ENCODE assay signal across 21 cellular contexts in genomic region chr1:110668523-110668922, GRCh38. TPM values are rescaled to one million over a fixed set of nuclear protein-coding genes. Genes with fewer than 3 reads are reported as not detected.
DNase-seq lines count a peak whose midpoint lies in the region; ATAC-seq, FAIRE-seq and TF ChIP-seq lines count a peak whose summit lies in the region.
"Had no signal": no experiment of that assay in that cellular context is flagged by ENCODE, and none has a peak within 500 bp of the region (broad histone marks: within the 10 kb centered on the region; RNA-seq: fewer than 3 reads in every experiment).

No MANE protein-coding gene starts in this region.

- no peak overlapping the region for H3K27ac ChIP-seq in MM.1S (ENCODE audit: low read length)
- H3K27ac ChIP-seq: A549, neutrophil, WERI-Rb-1 had no signal

- peaks cover 54% of the 10 kb centered on the region for H3K36me3 Mint-ChIP-seq in activated CD4-positive, alpha-beta T cell treated with anti-CD3 and anti-CD28 coated beads, Interleukin-2, amount 10 ng/mL, durations not matched to agents 7 days and 5 days (ENCODE audit: low read depth)
- H3K36me3 Mint-ChIP-seq in activated naive CD8-positive, alpha-beta T cell treated with anti-CD3 and anti-CD28 coated beads for 36 hours: peaks cover 12% of the 10 kb centered on the region
- peaks cover 35% of the 10 kb centered on the region for H3K36me3 Mint-ChIP-seq in natural killer cell treated with Interleukin-12 subunit alpha and Interleukin-12 subunit beta and Interleukin-15 and Interleukin-18, amount 100 ng/mL, for 72 hours
- peaks cover 4% of the 10 kb centered on the region for H3K36me3 Mint-ChIP-seq in HFFc6 (ENCODE audit: low read depth)
- H3K36me3 Mint-ChIP-seq: mesothelial cell of epicardium; stimulated activated naive B cell treated with anti-CD40 and anti-IgM and Interleukin-4, amounts not matched to agents 10 μg/mL and 1 μg/mL and 100 μg/mL, for 72 hours had no signal

- POLR2A ChIA-PET in activated CD4-positive, alpha-beta T cell treated with anti-CD3 and anti-CD28 coated beads, Interleukin-2, amount 10 ng/mL, durations not matched to agents 7 days and 5 days (lab: Charles Lee): interaction anchor here (0.8 kb wide), 1 partner anchor 49 kb away, joined by 3 read pairs; no protein-coding TSS in a partner anchor

- H3K27me3 Mint-ChIP-seq in activated CD4-positive, alpha-beta T cell treated with anti-CD3 and anti-CD28 coated beads, Interleukin-2, amount 10 ng/mL, durations not matched to agents 7 days and 5 days: no peaks in the 10 kb centered on the region
- H3K27me3 Mint-ChIP-seq in activated naive CD8-positive, alpha-beta T cell treated with anti-CD3 and anti-CD28 coated beads for 36 hours: no peaks in the 10 kb centered on the region
- no peaks in the 10 kb centered on the region for H3K27me3 Mint-ChIP-seq in natural killer cell treated with Interleukin-12 subunit alpha and Interleukin-12 subunit beta and Interleukin-15 and Interleukin-18, amount 100 ng/mL, for 72 hours
- H3K27me3 Mint-ChIP-seq in HFFc6 (ENCODE audit: insufficient read depth): peaks cover 6% of the 10 kb centered on the region
- H3K27me3 Mint-ChIP-seq: stimulated activated naive B cell treated with anti-CD40 and anti-IgM and Interleukin-4, amounts not matched to agents 10 μg/mL and 1 μg/mL and 100 μg/mL, for 72 hours had no signal

- peaks cover 29% of the 10 kb centered on the region for H3F3A ChIP-seq in MM.1S (ENCODE audit: insufficient read depth, low read length)

- peaks cover 95% of the 10 kb centered on the region for H3K79me2 ChIP-seq in MM.1S (ENCODE audit: low read length)

- H3K27me3 ChIP-seq in MM.1S (replicated peaks; ENCODE audit: insufficient read depth, low read length): no peaks in the 10 kb centered on the region

- CTCF ChIA-PET in activated CD4-positive, alpha-beta T cell treated with anti-CD3 and anti-CD28 coated beads, Interleukin-2, amount 10 ng/mL, durations not matched to agents 7 days and 5 days (lab: Charles Lee): interaction anchor here (0.6 to 1.8 kb wide), 4 partner anchors 8 to 389 kb away, joined by 3 to 7 read pairs (median 4); no protein-coding TSS in a partner anchor

- ATAC-seq in natural killer cell treated with Interleukin-12 subunit alpha and Interleukin-12 subunit beta and Interleukin-15 and Interleukin-18, amount 100 ng/mL, for 72 hours: peak; percentile 45 to 71
- no peak for ATAC-seq in GM18511 (IDR thresholded peaks at IDR 0.05; ENCODE audit: unreplicated experiment)
- ATAC-seq: A549; stimulated activated naive B cell treated with anti-CD40 and anti-IgM and Interleukin-4, amounts not matched to agents 10 μg/mL and 1 μg/mL and 100 μg/mL, for 72 hours had no signal

- no peaks in the 10 kb centered on the region for H4K20me1 ChIP-seq in MM.1S (ENCODE audit: insufficient read depth, low read length)

- H3K9me2 ChIP-seq in MM.1S (replicated peaks; ENCODE audit: insufficient read depth, low read length): no peaks in the 10 kb centered on the region

- TF ChIP-seq CTCF in MM.1S (IDR thresholded peaks at IDR 0.05; ENCODE audit: low read length) (no peak), HFFc6 (IDR thresholded peaks at IDR 0.05) (no peak)

- no peaks in the 10 kb centered on the region for H3K9me3 ChIP-seq in MM.1S (replicated peaks; ENCODE audit: insufficient read depth, low read length)
- H3K9me3 ChIP-seq: A549, neutrophil had no signal

- H3K9me3 Mint-ChIP-seq in activated CD4-positive, alpha-beta T cell treated with anti-CD3 and anti-CD28 coated beads, Interleukin-2, amount 10 ng/mL, durations not matched to agents 7 days and 5 days: no peaks in the 10 kb centered on the region
- H3K9me3 Mint-ChIP-seq in activated naive CD8-positive, alpha-beta T cell treated with anti-CD3 and anti-CD28 coated beads for 36 hours: no peaks in the 10 kb centered on the region
- no peaks in the 10 kb centered on the region for H3K9me3 Mint-ChIP-seq in natural killer cell treated with Interleukin-12 subunit alpha and Interleukin-12 subunit beta and Interleukin-15 and Interleukin-18, amount 100 ng/mL, for 72 hours
- peaks cover 11% of the 10 kb centered on the region for H3K9me3 Mint-ChIP-seq in HFFc6
- H3K9me3 Mint-ChIP-seq: stimulated activated naive B cell treated with anti-CD40 and anti-IgM and Interleukin-4, amounts not matched to agents 10 μg/mL and 1 μg/mL and 100 μg/mL, for 72 hours had no signal

- no peak for DNase-seq in activated CD4-positive, alpha-beta T cell treated with anti-CD3 and anti-CD28 coated beads, Interleukin-2, amount 10 ng/mL, durations not matched to agents 7 days and 5 days
- no peak for DNase-seq in activated CD4-positive, alpha-beta T cell treated with anti-CD3 and anti-CD28 coated beads for 1 hour
- DNase-seq in MM.1S (no peak), RCC 7860 (ENCODE audit: low spot score) (no peak), HFFc6 (no peak)
- DNase-seq in activated naive CD8-positive, alpha-beta T cell treated with anti-CD3 and anti-CD28 coated beads for 36 hours: no peak
- no peak for DNase-seq in natural killer cell treated with Interleukin-12 subunit alpha and Interleukin-12 subunit beta and Interleukin-15 and Interleukin-18, amount 100 ng/mL, for 72 hours (ENCODE audit: low spot score)
- DNase-seq: activated CD8-positive, alpha-beta memory T cell treated with anti-CD3 and anti-CD28 coated beads, Interleukin-2, amount 50 U/mL, for 4 hours; amygdala; hypothalamus; kidney glomerular epithelial cell; NCI-H2081; NCI-H510A treated with DMSO at 0.1 percent for 48 hours; retina; Right ventricle myocardium superior; stimulated activated naive B cell treated with anti-CD40 and anti-IgM and Interleukin-4, amounts not matched to agents 10 μg/mL and 1 μg/mL and 100 μg/mL, for 72 hours; WERI-Rb-1 had no signal

- H3K36me3 ChIP-seq in MM.1S (replicated peaks; ENCODE audit: insufficient read depth, low read length): peaks cover 4% of the 10 kb centered on the region; the same call in 1 of the 2 replicates
- H3K36me3 ChIP-seq: neutrophil, WERI-Rb-1 had no signal

- no peak overlapping the region for H3K9ac ChIP-seq in MM.1S (ENCODE audit: low read length)

- no peak overlapping the region for H2AFZ ChIP-seq in MM.1S (ENCODE audit: low read length)

- H3K4me1 Mint-ChIP-seq in activated CD4-positive, alpha-beta T cell treated with anti-CD3 and anti-CD28 coated beads, Interleukin-2, amount 10 ng/mL, durations not matched to agents 7 days and 5 days: peaks cover 33% of the 10 kb centered on the region
- peaks cover 44% of the 10 kb centered on the region for H3K4me1 Mint-ChIP-seq in activated naive CD8-positive, alpha-beta T cell treated with anti-CD3 and anti-CD28 coated beads for 36 hours
- peaks cover 30 to 42% of the 10 kb centered on the region in 2 donors for H3K4me1 Mint-ChIP-seq in natural killer cell treated with Interleukin-12 subunit alpha and Interleukin-12 subunit beta and Interleukin-15 and Interleukin-18, amount 100 ng/mL, for 72 hours (ENCODE audit: low read depth in 2 of 2)
- H3K4me1 Mint-ChIP-seq in HFFc6 (ENCODE audit: low read depth): peaks cover 8% of the 10 kb centered on the region; the same call in 1 of the 2 replicates

- peak overlapping the region; percentile 87 for H3K27ac Mint-ChIP-seq in activated CD4-positive, alpha-beta T cell treated with anti-CD3 and anti-CD28 coated beads, Interleukin-2, amount 10 ng/mL, durations not matched to agents 7 days and 5 days
- peak overlapping the region; percentile 77 for H3K27ac Mint-ChIP-seq in activated naive CD8-positive, alpha-beta T cell treated with anti-CD3 and anti-CD28 coated beads for 36 hours
- no peak overlapping the region for H3K27ac Mint-ChIP-seq in natural killer cell treated with Interleukin-12 subunit alpha and Interleukin-12 subunit beta and Interleukin-15 and Interleukin-18, amount 100 ng/mL, for 72 hours
- no peak overlapping the region for H3K27ac Mint-ChIP-seq in HFFc6
- H3K27ac Mint-ChIP-seq: mesothelial cell of epicardium; stimulated activated naive B cell treated with anti-CD40 and anti-IgM and Interleukin-4, amounts not matched to agents 10 μg/mL and 1 μg/mL and 100 μg/mL, for 72 hours had no signal

- no peak for FAIRE-seq in RCC 7860 (lab: Jason Lieb, UNC)
- FAIRE-seq: A549 had no signal

- peaks cover 22% of the 10 kb centered on the region; the same call in 1 of the 2 replicates for H3K4me1 ChIP-seq in MM.1S (ENCODE audit: low read length)
- H3K4me1 ChIP-seq: A549 had no signal

- peak overlapping the region; percentile 87; the same call in 1 of the 2 replicates for H3K4me2 ChIP-seq in MM.1S (ENCODE audit: low read depth, low read length)
- H3K4me2 ChIP-seq: A549 had no signal

- peak overlapping the region; percentile 95 for H3K4me3 ChIP-seq in MM.1S (ENCODE audit: low read length)
- H3K4me3 ChIP-seq: A549 had no signal

- peak overlapping the region; percentile 95 for H3K4me3 Mint-ChIP-seq in activated CD4-positive, alpha-beta T cell treated with anti-CD3 and anti-CD28 coated beads, Interleukin-2, amount 10 ng/mL, durations not matched to agents 7 days and 5 days
- H3K4me3 Mint-ChIP-seq in activated naive CD8-positive, alpha-beta T cell treated with anti-CD3 and anti-CD28 coated beads for 36 hours: peak overlapping the region; percentile 57
- H3K4me3 Mint-ChIP-seq in natural killer cell treated with Interleukin-12 subunit alpha and Interleukin-12 subunit beta and Interleukin-15 and Interleukin-18, amount 100 ng/mL, for 72 hours: peak overlapping the region; percentile 86
- no peak overlapping the region for H3K4me3 Mint-ChIP-seq in HFFc6
- H3K4me3 Mint-ChIP-seq: mesothelial cell of epicardium; stimulated activated naive B cell treated with anti-CD40 and anti-IgM and Interleukin-4, amounts not matched to agents 10 μg/mL and 1 μg/mL and 100 μg/mL, for 72 hours had no signal

RNA-seq across cellular contexts. Expression of gene KCNA3, which starts 6.2 kb away (rescaled TPM):
- 10 to 100 TPM; 67.0 to 73.3 TPM for total RNA-seq in activated CD4-positive, alpha-beta T cell treated with anti-CD3 and anti-CD28 coated beads, Interleukin-2, amount 10 ng/mL, durations not matched to agents 7 days and 5 days
- 10 to 100 TPM; 16.6 to 17.5 TPM for total RNA-seq in activated naive CD8-positive, alpha-beta T cell treated with anti-CD3 and anti-CD28 coated beads for 36 hours
- 100 to 1,000 TPM in 1 of 2 donors, 10 to 100 TPM in 1; 65.7 to 105 TPM for total RNA-seq in natural killer cell treated with Interleukin-12 subunit alpha and Interleukin-12 subunit beta and Interleukin-15 and Interleukin-18, amount 100 ng/mL, for 72 hours
- total RNA-seq in HFFc6 (2021; fragmentation: NEBNext Ultra II Directional; extraction: Animal tissue kit (Norgen Biotek cat#: 25700)): not detected

Comparison
In these comparisons a context has a peak if more than half of its experiments do, and no peak if none do; other contexts are left out.
1. H3K27ac Mint-ChIP-seq: peak in activated CD4-positive, alpha-beta T cell treated with anti-CD3 and anti-CD28 coated beads, Interleukin-2, amount 10 ng/mL, durations not matched to agents 7 days and 5 days (single experiment) and activated naive CD8-positive, alpha-beta T cell treated with anti-CD3 and anti-CD28 coated beads for 36 hours (single experiment); none in natural killer cell treated with Interleukin-12 subunit alpha and Interleukin-12 subunit beta and Interleukin-15 and Interleukin-18, amount 100 ng/mL, for 72 hours (0 of 2) and HFFc6 (single experiment).
2. RNA of gene KCNA3, which starts 6.2 kb away (total RNA-seq): 65.7 to 105 TPM in natural killer cell treated with Interleukin-12 subunit alpha and Interleukin-12 subunit beta and Interleukin-15 and Interleukin-18, amount 100 ng/mL, for 72 hours, 67.0 to 73.3 TPM in activated CD4-positive, alpha-beta T cell treated with anti-CD3 and anti-CD28 coated beads, Interleukin-2, amount 10 ng/mL, durations not matched to agents 7 days and 5 days and 16.6 to 17.5 TPM in activated naive CD8-positive, alpha-beta T cell treated with anti-CD3 and anti-CD28 coated beads for 36 hours; not detected in HFFc6; every median in the first group is over 10 times any median in the second.